Comparison of ENCODE assay signal across 2 cellular contexts in the genomic region with DNA sequence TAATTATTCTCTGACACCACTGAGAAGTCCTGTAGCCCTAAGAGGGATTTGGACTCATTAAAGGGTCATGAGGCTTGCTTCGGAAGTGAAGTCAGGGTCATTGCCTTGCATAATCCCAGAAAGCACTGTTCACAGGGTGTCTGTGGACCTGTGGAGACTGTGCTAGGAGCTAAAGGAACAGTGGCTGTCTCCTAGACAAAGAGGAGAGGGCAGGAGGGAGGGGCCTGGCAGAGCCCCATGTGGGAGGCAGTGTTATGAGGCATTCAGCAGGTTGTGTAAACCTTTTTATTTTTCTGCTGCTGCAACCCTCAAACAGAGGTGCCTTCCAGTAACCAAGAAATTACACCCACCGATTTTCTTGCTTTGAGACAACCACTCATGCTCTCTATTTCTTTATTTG.
TF ChIP-seq lines count a peak whose summit lies in the region.

No MANE protein-coding gene starts in this region.

TF ChIP-seq in GM23338, 12 proteins besides CTCF, POLR2A, EP300 and RAD21 (continues in another document):
- TF ChIP-seq ZNF114 (CRISPR knock-in tag; IDR thresholded peaks at IDR 0.05), result no peak
- TF ChIP-seq NANOG (IDR thresholded peaks at IDR 0.05; ENCODE audit: borderline replicate concordance), result no peak
- TF ChIP-seq, protein P1, sequence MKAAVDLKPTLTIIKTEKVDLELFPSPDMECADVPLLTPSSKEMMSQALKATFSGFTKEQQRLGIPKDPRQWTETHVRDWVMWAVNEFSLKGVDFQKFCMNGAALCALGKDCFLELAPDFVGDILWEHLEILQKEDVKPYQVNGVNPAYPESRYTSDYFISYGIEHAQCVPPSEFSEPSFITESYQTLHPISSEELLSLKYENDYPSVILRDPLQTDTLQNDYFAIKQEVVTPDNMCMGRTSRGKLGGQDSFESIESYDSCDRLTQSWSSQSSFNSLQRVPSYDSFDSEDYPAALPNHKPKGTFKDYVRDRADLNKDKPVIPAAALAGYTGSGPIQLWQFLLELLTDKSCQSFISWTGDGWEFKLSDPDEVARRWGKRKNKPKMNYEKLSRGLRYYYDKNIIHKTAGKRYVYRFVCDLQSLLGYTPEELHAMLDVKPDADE (IDR thresholded peaks at IDR 0.05), result no peak
- no peak for TF ChIP-seq CREB1 (CRISPR knock-in tag; IDR thresholded peaks at IDR 0.05; ENCODE audit: low read depth)
- TF ChIP-seq EZH2 (IDR thresholded peaks at IDR 0.05; ENCODE audit: low read depth, unreplicated experiment), result no peak
- no peak for TF ChIP-seq EZH2phosphoT487 (IDR thresholded peaks at IDR 0.05; ENCODE audit: unreplicated experiment)
- TF ChIP-seq JUNB (IDR thresholded peaks at IDR 0.05; ENCODE audit: unreplicated experiment), result no peak
- TF ChIP-seq, protein P2, sequence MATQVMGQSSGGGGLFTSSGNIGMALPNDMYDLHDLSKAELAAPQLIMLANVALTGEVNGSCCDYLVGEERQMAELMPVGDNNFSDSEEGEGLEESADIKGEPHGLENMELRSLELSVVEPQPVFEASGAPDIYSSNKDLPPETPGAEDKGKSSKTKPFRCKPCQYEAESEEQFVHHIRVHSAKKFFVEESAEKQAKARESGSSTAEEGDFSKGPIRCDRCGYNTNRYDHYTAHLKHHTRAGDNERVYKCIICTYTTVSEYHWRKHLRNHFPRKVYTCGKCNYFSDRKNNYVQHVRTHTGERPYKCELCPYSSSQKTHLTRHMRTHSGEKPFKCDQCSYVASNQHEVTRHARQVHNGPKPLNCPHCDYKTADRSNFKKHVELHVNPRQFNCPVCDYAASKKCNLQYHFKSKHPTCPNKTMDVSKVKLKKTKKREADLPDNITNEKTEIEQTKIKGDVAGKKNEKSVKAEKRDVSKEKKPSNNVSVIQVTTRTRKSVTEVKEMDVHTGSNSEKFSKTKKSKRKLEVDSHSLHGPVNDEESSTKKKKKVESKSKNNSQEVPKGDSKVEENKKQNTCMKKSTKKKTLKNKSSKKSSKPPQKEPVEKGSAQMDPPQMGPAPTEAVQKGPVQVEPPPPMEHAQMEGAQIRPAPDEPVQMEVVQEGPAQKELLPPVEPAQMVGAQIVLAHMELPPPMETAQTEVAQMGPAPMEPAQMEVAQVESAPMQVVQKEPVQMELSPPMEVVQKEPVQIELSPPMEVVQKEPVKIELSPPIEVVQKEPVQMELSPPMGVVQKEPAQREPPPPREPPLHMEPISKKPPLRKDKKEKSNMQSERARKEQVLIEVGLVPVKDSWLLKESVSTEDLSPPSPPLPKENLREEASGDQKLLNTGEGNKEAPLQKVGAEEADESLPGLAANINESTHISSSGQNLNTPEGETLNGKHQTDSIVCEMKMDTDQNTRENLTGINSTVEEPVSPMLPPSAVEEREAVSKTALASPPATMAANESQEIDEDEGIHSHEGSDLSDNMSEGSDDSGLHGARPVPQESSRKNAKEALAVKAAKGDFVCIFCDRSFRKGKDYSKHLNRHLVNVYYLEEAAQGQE (IDR thresholded peaks at IDR 0.05; ENCODE audit: unreplicated experiment), result no peak
- TF ChIP-seq, protein P3, sequence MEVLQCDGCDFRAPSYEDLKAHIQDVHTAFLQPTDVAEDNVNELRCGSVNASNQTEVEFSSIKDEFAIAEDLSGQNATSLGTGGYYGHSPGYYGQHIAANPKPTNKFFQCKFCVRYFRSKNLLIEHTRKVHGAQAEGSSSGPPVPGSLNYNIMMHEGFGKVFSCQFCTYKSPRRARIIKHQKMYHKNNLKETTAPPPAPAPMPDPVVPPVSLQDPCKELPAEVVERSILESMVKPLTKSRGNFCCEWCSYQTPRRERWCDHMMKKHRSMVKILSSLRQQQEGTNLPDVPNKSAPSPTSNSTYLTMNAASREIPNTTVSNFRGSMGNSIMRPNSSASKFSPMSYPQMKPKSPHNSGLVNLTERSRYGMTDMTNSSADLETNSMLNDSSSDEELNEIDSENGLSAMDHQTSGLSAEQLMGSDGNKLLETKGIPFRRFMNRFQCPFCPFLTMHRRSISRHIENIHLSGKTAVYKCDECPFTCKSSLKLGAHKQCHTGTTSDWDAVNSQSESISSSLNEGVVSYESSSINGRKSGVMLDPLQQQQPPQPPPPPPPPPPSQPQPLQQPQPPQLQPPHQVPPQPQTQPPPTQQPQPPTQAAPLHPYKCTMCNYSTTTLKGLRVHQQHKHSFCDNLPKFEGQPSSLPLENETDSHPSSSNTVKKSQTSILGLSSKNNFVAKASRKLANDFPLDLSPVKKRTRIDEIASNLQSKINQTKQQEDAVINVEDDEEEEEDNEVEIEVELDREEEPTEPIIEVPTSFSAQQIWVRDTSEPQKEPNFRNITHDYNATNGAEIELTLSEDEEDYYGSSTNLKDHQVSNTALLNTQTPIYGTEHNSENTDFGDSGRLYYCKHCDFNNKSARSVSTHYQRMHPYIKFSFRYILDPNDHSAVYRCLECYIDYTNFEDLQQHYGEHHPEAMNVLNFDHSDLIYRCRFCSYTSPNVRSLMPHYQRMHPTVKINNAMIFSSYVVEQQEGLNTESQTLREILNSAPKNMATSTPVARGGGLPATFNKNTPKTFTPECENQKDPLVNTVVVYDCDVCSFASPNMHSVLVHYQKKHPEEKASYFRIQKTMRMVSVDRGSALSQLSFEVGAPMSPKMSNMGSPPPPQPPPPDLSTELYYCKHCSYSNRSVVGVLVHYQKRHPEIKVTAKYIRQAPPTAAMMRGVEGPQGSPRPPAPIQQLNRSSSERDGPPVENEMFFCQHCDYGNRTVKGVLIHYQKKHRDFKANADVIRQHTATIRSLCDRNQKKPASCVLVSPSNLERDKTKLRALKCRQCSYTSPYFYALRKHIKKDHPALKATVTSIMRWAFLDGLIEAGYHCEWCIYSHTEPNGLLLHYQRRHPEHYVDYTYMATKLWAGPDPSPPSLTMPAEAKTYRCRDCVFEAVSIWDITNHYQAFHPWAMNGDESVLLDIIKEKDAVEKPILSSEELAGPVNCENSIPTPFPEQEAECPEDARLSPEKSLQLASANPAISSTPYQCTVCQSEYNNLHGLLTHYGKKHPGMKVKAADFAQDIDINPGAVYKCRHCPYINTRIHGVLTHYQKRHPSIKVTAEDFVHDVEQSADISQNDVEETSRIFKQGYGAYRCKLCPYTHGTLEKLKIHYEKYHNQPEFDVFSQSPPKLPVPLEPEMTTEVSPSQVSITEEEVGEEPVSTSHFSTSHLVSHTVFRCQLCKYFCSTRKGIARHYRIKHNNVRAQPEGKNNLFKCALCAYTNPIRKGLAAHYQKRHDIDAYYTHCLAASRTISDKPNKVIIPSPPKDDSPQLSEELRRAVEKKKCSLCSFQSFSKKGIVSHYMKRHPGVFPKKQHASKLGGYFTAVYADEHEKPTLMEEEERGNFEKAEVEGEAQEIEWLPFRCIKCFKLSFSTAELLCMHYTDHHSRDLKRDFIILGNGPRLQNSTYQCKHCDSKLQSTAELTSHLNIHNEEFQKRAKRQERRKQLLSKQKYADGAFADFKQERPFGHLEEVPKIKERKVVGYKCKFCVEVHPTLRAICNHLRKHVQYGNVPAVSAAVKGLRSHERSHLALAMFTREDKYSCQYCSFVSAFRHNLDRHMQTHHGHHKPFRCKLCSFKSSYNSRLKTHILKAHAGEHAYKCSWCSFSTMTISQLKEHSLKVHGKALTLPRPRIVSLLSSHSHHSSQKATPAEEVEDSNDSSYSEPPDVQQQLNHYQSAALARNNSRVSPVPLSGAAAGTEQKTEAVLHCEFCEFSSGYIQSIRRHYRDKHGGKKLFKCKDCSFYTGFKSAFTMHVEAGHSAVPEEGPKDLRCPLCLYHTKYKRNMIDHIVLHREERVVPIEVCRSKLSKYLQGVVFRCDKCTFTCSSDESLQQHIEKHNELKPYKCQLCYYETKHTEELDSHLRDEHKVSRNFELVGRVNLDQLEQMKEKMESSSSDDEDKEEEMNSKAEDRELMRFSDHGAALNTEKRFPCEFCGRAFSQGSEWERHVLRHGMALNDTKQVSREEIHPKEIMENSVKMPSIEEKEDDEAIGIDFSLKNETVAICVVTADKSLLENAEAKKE (CRISPR knock-in tag; IDR thresholded peaks at IDR 0.05), result no peak
- no peak for TF ChIP-seq STAT1 (IDR thresholded peaks at IDR 0.05; ENCODE audit: unreplicated experiment)

TF ChIP-seq in H1, 55 proteins besides CTCF, POLR2A, EP300 and RAD21:
- TF ChIP-seq CTBP2 (IDR thresholded peaks at IDR 0.05; ENCODE audit: borderline replicate concordance, insufficient read depth, insufficient read length, low read length), result no peak
- TF ChIP-seq, protein P4, sequence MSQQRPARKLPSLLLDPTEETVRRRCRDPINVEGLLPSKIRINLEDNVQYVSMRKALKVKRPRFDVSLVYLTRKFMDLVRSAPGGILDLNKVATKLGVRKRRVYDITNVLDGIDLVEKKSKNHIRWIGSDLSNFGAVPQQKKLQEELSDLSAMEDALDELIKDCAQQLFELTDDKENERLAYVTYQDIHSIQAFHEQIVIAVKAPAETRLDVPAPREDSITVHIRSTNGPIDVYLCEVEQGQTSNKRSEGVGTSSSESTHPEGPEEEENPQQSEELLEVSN (IDR thresholded peaks at IDR 0.05), result no peak
- no peak for TF ChIP-seq POLR2AphosphoS5 (IDR thresholded peaks at IDR 0.05; ENCODE audit: low read depth, low read length)
- no peak for TF ChIP-seq SAP30 (IDR thresholded peaks at IDR 0.05; ENCODE audit: insufficient read depth, insufficient replicate concordance, low read length)
- no peak for TF ChIP-seq JUND (IDR thresholded peaks at IDR 0.05; ENCODE audit: low read length)
- TF ChIP-seq, protein P5, sequence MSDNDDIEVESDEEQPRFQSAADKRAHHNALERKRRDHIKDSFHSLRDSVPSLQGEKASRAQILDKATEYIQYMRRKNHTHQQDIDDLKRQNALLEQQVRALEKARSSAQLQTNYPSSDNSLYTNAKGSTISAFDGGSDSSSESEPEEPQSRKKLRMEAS (IDR thresholded peaks at IDR 0.05), result no peak
- no peak for TF ChIP-seq KDM1A (IDR thresholded peaks at IDR 0.05; ENCODE audit: borderline replicate concordance, low read length)
- no peak for TF ChIP-seq TCF12 (IDR thresholded peaks at IDR 0.05; ENCODE audit: low read depth, low read length)
